Comparison of ENCODE assay signal across 22 cellular contexts in genomic region chr11:60835472-60835871, GRCh38. TPM values are rescaled to one million over a fixed set of nuclear protein-coding genes. Genes with fewer than 3 reads are reported as not detected.
DNase-seq lines count a peak whose midpoint lies in the region; ATAC-seq and TF ChIP-seq lines count a peak whose summit lies in the region.
"Had no signal": no experiment of that assay in that cellular context is flagged by ENCODE, and none has a peak within 500 bp of the region (broad histone marks: within the 10 kb centered on the region; RNA-seq: fewer than 3 reads in every experiment).

No MANE protein-coding gene starts in this region.

- CTCF ChIA-PET in PC-9 (lab: Charles Lee), result interaction anchor here (0.6 kb wide), 1 partner anchor 54 kb away, joined by 3 read pairs; no protein-coding TSS in a partner anchor

- H3K4me1 Mint-ChIP-seq in activated naive CD8-positive, alpha-beta T cell treated with anti-CD3 and anti-CD28 coated beads, Interleukin-2, amount 10 ng/mL, durations not matched to agents 7 days and 5 days, result peaks cover 19% of the 10 kb centered on the region
- peaks cover 5% of the 10 kb centered on the region for H3K4me1 Mint-ChIP-seq in activated naive CD8-positive, alpha-beta T cell treated with anti-CD3 and anti-CD28 coated beads, Interleukin-2, amount 50 U/mL, for 24 hours
- H3K4me1 Mint-ChIP-seq in type B pancreatic cell (ENCODE audit: unreplicated experiment), result no peaks in the 10 kb centered on the region
- H3K4me1 Mint-ChIP-seq: neural crest cell had no signal

- no peak overlapping the region for H2AFZ ChIP-seq in PC-9

- TF ChIP-seq CTCF in fibroblast of mammary gland (conservative IDR thresholded peaks at IDR 0.05; ENCODE audit: control insufficient read depth, insufficient read depth, low read depth, low read length) (no peak), PC-9 (conservative IDR thresholded peaks at IDR 0.05) (no peak), type B pancreatic cell (conservative IDR thresholded peaks at IDR 0.05) (no peak)

- peaks cover 6% of the 10 kb centered on the region; the same call in 1 of the 2 replicates for H3F3A ChIP-seq in PC-9 (ENCODE audit: insufficient read depth, low read depth)

- H3K27ac ChIP-seq in PC-9, result no peak overlapping the region
- H3K27ac ChIP-seq: stomach had no signal

- peaks cover 2% of the 10 kb centered on the region for H3K27me3 Mint-ChIP-seq in activated naive CD8-positive, alpha-beta T cell treated with anti-CD3 and anti-CD28 coated beads, Interleukin-2, amount 10 ng/mL, durations not matched to agents 7 days and 5 days
- no peaks in the 10 kb centered on the region for H3K27me3 Mint-ChIP-seq in activated naive CD8-positive, alpha-beta T cell treated with anti-CD3 and anti-CD28 coated beads, Interleukin-2, amount 50 U/mL, for 24 hours
- peaks cover 31% of the 10 kb centered on the region for H3K27me3 Mint-ChIP-seq in type B pancreatic cell

- no peak for DNase-seq in activated naive CD8-positive, alpha-beta T cell treated with anti-CD3 and anti-CD28 coated beads, Interleukin-2, amount 10 ng/mL, durations not matched to agents 7 days and 5 days
- no peak for DNase-seq in activated naive CD8-positive, alpha-beta T cell treated with anti-CD3 and anti-CD28 coated beads, Interleukin-2, amount 50 U/mL, for 24 hours
- DNase-seq in NOMO-1 treated with dmso at 0.1 percent for 144 hours (lab: John Stamatoyannopoulos, UW; ENCODE audit: unreplicated experiment) (peak; percentile 33), fibroblast of mammary gland (ENCODE audit: low read depth) (peak; percentile 58), sciatic nerve (ENCODE audit: low spot score) (no peak), PC-9 (no peak), type B pancreatic cell (ENCODE audit: extremely low spot score, unreplicated experiment) (no peak), NCI-H1105 treated with DMSO at 0.1 percent for 48 hours (lab: John Stamatoyannopoulos, UW) (no peak)
- DNase-seq: activated CD4-positive, alpha-beta T cell treated with anti-CD3 and anti-CD28 coated beads, Interleukin-2, amount 10 ng/mL, durations not matched to agents 24 days and 14 days; activated T-cell treated with anti-CD3 and anti-CD28 coated beads, Interleukin-2, amount 50 U/mL, for 48 hours; adrenal gland; GOT3; NCI-H1417 treated with DMSO at 0.1 percent for 48 hours; NCI-H446 treated with DMSO at 0.1 percent for 48 hours; stomach had no signal

- 0 out of 2 replicates have a peak, but pooled peaks cover 3% of the 10 kb centered on the region for H4K20me1 ChIP-seq in PC-9 (ENCODE audit: insufficient read depth)

- no peak overlapping the region for H3K27ac Mint-ChIP-seq in activated naive CD8-positive, alpha-beta T cell treated with anti-CD3 and anti-CD28 coated beads, Interleukin-2, amount 10 ng/mL, durations not matched to agents 7 days and 5 days
- no peak overlapping the region for H3K27ac Mint-ChIP-seq in activated naive CD8-positive, alpha-beta T cell treated with anti-CD3 and anti-CD28 coated beads, Interleukin-2, amount 50 U/mL, for 24 hours
- no peak overlapping the region for H3K27ac Mint-ChIP-seq in type B pancreatic cell
- H3K27ac Mint-ChIP-seq: activated CD4-positive, alpha-beta T cell treated with anti-CD3 and anti-CD28 coated beads, Interleukin-2, amount 10 ng/mL, durations not matched to agents 24 days and 14 days; memory B cell had no signal

- no peaks in the 10 kb centered on the region for H3K9me2 ChIP-seq in PC-9 (ENCODE audit: insufficient read depth)

- intact Hi-C loops in sciatic nerve (cut with DNase I), result no loop called here
- intact Hi-C loops in PC-9 (cut with micrococcal nuclease; ENCODE audit: unreplicated experiment), result no loop called here

- H3K4me1 ChIP-seq in PC-9 (replicated peaks; ENCODE audit: insufficient read depth), result 0 out of 2 replicates have a peak, but pooled peaks cover 3% of the 10 kb centered on the region

- ATAC-seq in activated naive CD8-positive, alpha-beta T cell treated with anti-CD3 and anti-CD28 coated beads, Interleukin-2, amount 10 ng/mL, durations not matched to agents 7 days and 5 days (ENCODE audit: low read depth), result no peak
- no peak for ATAC-seq in activated naive CD8-positive, alpha-beta T cell treated with anti-CD3 and anti-CD28 coated beads, Interleukin-2, amount 50 U/mL, for 24 hours
- ATAC-seq in sciatic nerve, result peak; percentile 23
- ATAC-seq: K562 had no signal

- H3K9me3 ChIP-seq in PC-9 (ENCODE audit: insufficient read depth, low read depth), result no peaks in the 10 kb centered on the region
- H3K9me3 ChIP-seq: adrenal gland, stomach had no signal

- no peaks in the 10 kb centered on the region for H3K9me3 Mint-ChIP-seq in activated naive CD8-positive, alpha-beta T cell treated with anti-CD3 and anti-CD28 coated beads, Interleukin-2, amount 10 ng/mL, durations not matched to agents 7 days and 5 days
- no peaks in the 10 kb centered on the region for H3K9me3 Mint-ChIP-seq in activated naive CD8-positive, alpha-beta T cell treated with anti-CD3 and anti-CD28 coated beads, Interleukin-2, amount 50 U/mL, for 24 hours
- H3K9me3 Mint-ChIP-seq in type B pancreatic cell, result no peaks in the 10 kb centered on the region
- H3K9me3 Mint-ChIP-seq: activated CD4-positive, alpha-beta T cell treated with anti-CD3 and anti-CD28 coated beads, Interleukin-2, amount 10 ng/mL, durations not matched to agents 24 days and 14 days; memory B cell; neural crest cell had no signal

- peak overlapping the region; percentile 13 for H3K4me3 Mint-ChIP-seq in activated naive CD8-positive, alpha-beta T cell treated with anti-CD3 and anti-CD28 coated beads, Interleukin-2, amount 10 ng/mL, durations not matched to agents 7 days and 5 days
- no peak overlapping the region for H3K4me3 Mint-ChIP-seq in activated naive CD8-positive, alpha-beta T cell treated with anti-CD3 and anti-CD28 coated beads, Interleukin-2, amount 50 U/mL, for 24 hours
- H3K4me3 Mint-ChIP-seq in type B pancreatic cell, result no peak overlapping the region
- H3K4me3 Mint-ChIP-seq: activated CD4-positive, alpha-beta T cell treated with anti-CD3 and anti-CD28 coated beads, Interleukin-2, amount 10 ng/mL, durations not matched to agents 24 days and 14 days; memory B cell; neural crest cell had no signal

- no peaks in the 10 kb centered on the region for H3K79me2 ChIP-seq in PC-9 (ENCODE audit: low read depth)

- no TSS peak for BruUV-seq in PC-9 (replicated peaks; lab: Mats Ljungman, UMichigan)

- H3K36me3 Mint-ChIP-seq in activated naive CD8-positive, alpha-beta T cell treated with anti-CD3 and anti-CD28 coated beads, Interleukin-2, amount 10 ng/mL, durations not matched to agents 7 days and 5 days, result no peaks in the 10 kb centered on the region
- H3K36me3 Mint-ChIP-seq in activated naive CD8-positive, alpha-beta T cell treated with anti-CD3 and anti-CD28 coated beads, Interleukin-2, amount 50 U/mL, for 24 hours (ENCODE audit: low read depth), result no peaks in the 10 kb centered on the region
- no peaks in the 10 kb centered on the region for H3K36me3 Mint-ChIP-seq in type B pancreatic cell
- H3K36me3 Mint-ChIP-seq: memory B cell had no signal

- no peak overlapping the region for H3K4me2 ChIP-seq in PC-9

- no peak overlapping the region for H3K4me3 ChIP-seq in fibroblast of mammary gland (ENCODE audit: control insufficient read depth, low read depth, low read length)
- no peak overlapping the region for H3K4me3 ChIP-seq in PC-9
- H3K4me3 ChIP-seq: adrenal gland, coronary artery, K562, skin epidermis, stomach had no signal

- no peaks in the 10 kb centered on the region; the same call in 1 of the 2 replicates for H3K27me3 ChIP-seq in PC-9 (ENCODE audit: insufficient read depth, low read depth)
- H3K27me3 ChIP-seq: adrenal gland, stomach had no signal

- no peaks in the 10 kb centered on the region for H3K36me3 ChIP-seq in PC-9 (ENCODE audit: low read depth)
- H3K36me3 ChIP-seq: adrenal gland, stomach had no signal

- POLR2A ChIA-PET in activated naive CD8-positive, alpha-beta T cell treated with anti-CD3 and anti-CD28 coated beads, Interleukin-2, amount 10 ng/mL, durations not matched to agents 7 days and 5 days (lab: Charles Lee), result interaction anchor here (1.2 kb wide), 1 partner anchor 52 kb away, joined by 5 read pairs; no protein-coding TSS in a partner anchor
- POLR2A ChIA-PET in PC-9 (lab: Charles Lee; ENCODE audit: unreplicated experiment), result no interaction called here

RNA-seq across cellular contexts. Expression of gene CCDC86, which starts 6.4 kb away (rescaled TPM):
- total RNA-seq in activated naive CD8-positive, alpha-beta T cell treated with anti-CD3 and anti-CD28 coated beads, Interleukin-2, amount 10 ng/mL, durations not matched to agents 7 days and 5 days, result 10 to 100 TPM; 16.9 to 17.1 TPM
- total RNA-seq in sciatic nerve, result 16.5 TPM
- total RNA-seq in PC-9 (2021), result 34.8 and 35.6 TPM in 2 replicates
- total RNA-seq in type B pancreatic cell (ENCODE audit: low replicate concordance), result 25.2 and 31.1 TPM in 2 replicates

RNA-seq across cellular contexts. Expression of gene PTGDR2, which starts 20.3 kb away (rescaled TPM):
- 1 to 10 TPM; 2.5 to 2.9 TPM for total RNA-seq in activated naive CD8-positive, alpha-beta T cell treated with anti-CD3 and anti-CD28 coated beads, Interleukin-2, amount 10 ng/mL, durations not matched to agents 7 days and 5 days
- total RNA-seq in sciatic nerve (1.1 TPM), PC-9 (2021) (0.18 TPM in 1 of 2 replicates, not detected in the other), type B pancreatic cell (ENCODE audit: low replicate concordance) (2.6 and 7.9 TPM in 2 replicates)
- total RNA-seq: RPMI7951 had no signal

RNA-seq across cellular contexts. Expression of gene ZP1, which starts 31.9 kb away (rescaled TPM):
- under 1 TPM; 0.44 to 0.60 TPM for total RNA-seq in activated naive CD8-positive, alpha-beta T cell treated with anti-CD3 and anti-CD28 coated beads, Interleukin-2, amount 10 ng/mL, durations not matched to agents 7 days and 5 days
- total RNA-seq in sciatic nerve (0.85 TPM), PC-9 (2021) (not detected in 2 replicates), type B pancreatic cell (ENCODE audit: low replicate concordance) (not detected in 2 replicates)
- total RNA-seq: activated CD4-positive, alpha-beta T cell treated with anti-CD3 and anti-CD28 coated beads, Interleukin-2, amount 10 ng/mL, durations not matched to agents 24 days and 14 days; fibroblast of lung; K562; neural crest cell had no signal

RNA-seq across cellular contexts. Expression of gene MS4A10, which starts 50.3 kb away (rescaled TPM):
- not detected for total RNA-seq in activated naive CD8-positive, alpha-beta T cell treated with anti-CD3 and anti-CD28 coated beads, Interleukin-2, amount 10 ng/mL, durations not matched to agents 7 days and 5 days
- total RNA-seq in sciatic nerve (not detected), PC-9 (2021) (not detected in 2 replicates), type B pancreatic cell (ENCODE audit: low replicate concordance) (not detected in 2 replicates)
- total RNA-seq: activated CD4-positive, alpha-beta T cell treated with anti-CD3 and anti-CD28 coated beads, Interleukin-2, amount 10 ng/mL, durations not matched to agents 24 days and 14 days; adrenal gland; fibroblast of lung; K562; neural crest cell; RPMI7951 had no signal

Comparison
In these comparisons a context has a peak if more than half of its experiments do, and no peak if none do; other contexts are left out.
1. DNase-seq: peak in NOMO-1 treated with dmso at 0.1 percent for 144 hours (single experiment) and fibroblast of mammary gland (single experiment); none in activated naive CD8-positive, alpha-beta T cell treated with anti-CD3 and anti-CD28 coated beads, Interleukin-2, amount 10 ng/mL, durations not matched to agents 7 days and 5 days (single experiment), activated naive CD8-positive, alpha-beta T cell treated with anti-CD3 and anti-CD28 coated beads, Interleukin-2, amount 50 U/mL, for 24 hours (single experiment), sciatic nerve (single experiment), PC-9 (0 of 2), type B pancreatic cell (single experiment) and NCI-H1105 treated with DMSO at 0.1 percent for 48 hours (single experiment).